In the genomic region with DNA sequence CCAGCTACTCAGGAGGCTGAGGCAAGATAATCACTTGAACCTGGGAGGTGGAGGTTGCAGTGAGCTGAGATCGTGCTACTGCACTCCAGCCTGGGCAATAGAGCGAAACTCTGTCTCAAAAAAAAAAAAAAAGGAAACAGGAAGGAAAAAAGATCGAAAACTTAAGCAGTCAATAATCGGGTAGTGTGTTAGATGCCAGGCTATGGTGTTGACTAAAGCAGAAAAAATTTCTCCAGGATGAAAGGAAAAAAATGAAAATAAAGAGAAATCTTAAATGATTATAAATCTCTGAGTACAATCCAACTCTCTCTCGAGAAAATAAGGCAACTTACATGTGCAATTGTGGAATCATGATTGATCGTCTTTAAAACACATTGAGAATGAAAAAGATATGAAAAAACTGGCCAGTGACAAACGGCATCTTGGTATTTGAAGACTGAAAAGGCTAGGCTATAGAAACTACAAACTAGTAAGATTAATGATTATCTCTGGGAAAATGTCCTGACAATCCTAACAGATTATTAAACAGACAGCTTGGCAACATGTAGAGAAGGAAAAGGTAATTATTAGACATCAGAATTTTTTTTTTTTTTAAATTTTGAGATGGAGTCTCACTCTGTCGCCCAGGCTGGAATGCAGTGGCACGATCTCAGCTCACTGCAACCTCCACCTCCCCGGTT, we compare ENCODE assay signal across 24 cellular contexts.
"Had no signal": no experiment of that assay in that cellular context is flagged by ENCODE, and none has a peak within 500 bp of the region (broad histone marks: within the 10 kb centered on the region; RNA-seq: fewer than 3 reads in every experiment).

No MANE protein-coding gene starts in this region.

- H3K27ac Mint-ChIP-seq: naive B cell; stimulated activated naive B cell treated with anti-CD40 and anti-IgM and Interleukin-4, amounts not matched to agents 10 μg/mL and 1 μg/mL and 100 μg/mL, for 72 hours; stimulated activated naive CD8-positive, alpha-beta T cell treated with anti-CD3 and anti-CD28 coated beads, Interleukin-15, amount 100 ng/mL, for 72 hours had no signal

- H3K27me3 ChIP-seq: testis had no signal

- ATAC-seq: esophagus mucosa; heart right ventricle; left colon; left ventricle myocardium superior; psoas muscle; sciatic nerve; stimulated activated naive B cell treated with anti-CD40 and anti-IgM and Interleukin-4, amounts not matched to agents 10 μg/mL and 1 μg/mL and 100 μg/mL, for 72 hours; stimulated activated naive CD8-positive, alpha-beta T cell treated with anti-CD3 and anti-CD28 coated beads, Interleukin-15, amount 100 ng/mL, for 72 hours; upper lobe of right lung had no signal

- H3K36me3 ChIP-seq: heart right ventricle, neutrophil, spleen, tibial nerve, upper lobe of right lung had no signal

- DNase-seq: cerebellar nuclear complex; dorsolateral prefrontal cortex; effector CD8-positive, alpha-beta T cell; heart right ventricle; islet precursor cell; left colon; left ventricle myocardium superior; mesendoderm; naive B cell; psoas muscle; spleen; stimulated activated CD4-positive, alpha-beta T cell treated with anti-CD3 and anti-CD28 coated beads, Interleukin-15, amount 100 ng/mL, for 24 hours; stimulated activated CD4-positive, alpha-beta T cell treated with anti-CD3 and anti-CD28 coated beads, Interleukin-1b, Interleukin-23, amount 100 ng/mL, for 48 hours; stimulated activated CD4-positive, alpha-beta T cell treated with anti-CD3 and anti-CD28 coated beads, Interleukin-4, amount 100 ng/mL, for 4 hours; stimulated activated naive B cell treated with anti-CD40 and anti-IgM and Interleukin-4, amounts not matched to agents 10 μg/mL and 1 μg/mL and 100 μg/mL, for 72 hours; stimulated activated naive CD8-positive, alpha-beta T cell treated with anti-CD3 and anti-CD28 coated beads, Interleukin-15, amount 100 ng/mL, for 72 hours; testis; upper lobe of right lung had no signal

- H3K4me3 ChIP-seq: coronary artery, dorsolateral prefrontal cortex, heart right ventricle, lung, psoas muscle, spleen, testis, tibial nerve, upper lobe of right lung had no signal

- H3K36me3 Mint-ChIP-seq: naive B cell; stimulated activated naive B cell treated with anti-CD40 and anti-IgM and Interleukin-4, amounts not matched to agents 10 μg/mL and 1 μg/mL and 100 μg/mL, for 72 hours had no signal

- H3K4me1 Mint-ChIP-seq: naive B cell; stimulated activated naive B cell treated with anti-CD40 and anti-IgM and Interleukin-4, amounts not matched to agents 10 μg/mL and 1 μg/mL and 100 μg/mL, for 72 hours; stimulated activated naive CD8-positive, alpha-beta T cell treated with anti-CD3 and anti-CD28 coated beads, Interleukin-15, amount 100 ng/mL, for 72 hours had no signal

- H3K27ac ChIP-seq: coronary artery, dorsolateral prefrontal cortex, heart right ventricle, neutrophil, psoas muscle, spleen, testis, tibial nerve, upper lobe of right lung had no signal

- H3K9me3 Mint-ChIP-seq: stimulated activated naive B cell treated with anti-CD40 and anti-IgM and Interleukin-4, amounts not matched to agents 10 μg/mL and 1 μg/mL and 100 μg/mL, for 72 hours; stimulated activated naive CD8-positive, alpha-beta T cell treated with anti-CD3 and anti-CD28 coated beads, Interleukin-15, amount 100 ng/mL, for 72 hours had no signal

- H3K9me3 ChIP-seq: heart right ventricle, neutrophil, psoas muscle, spleen, testis, tibial nerve, upper lobe of right lung had no signal

- H3K4me1 ChIP-seq: heart right ventricle, psoas muscle, spleen, testis, tibial nerve, upper lobe of right lung had no signal

- H3K4me3 Mint-ChIP-seq: naive B cell; stimulated activated naive B cell treated with anti-CD40 and anti-IgM and Interleukin-4, amounts not matched to agents 10 μg/mL and 1 μg/mL and 100 μg/mL, for 72 hours; stimulated activated naive CD8-positive, alpha-beta T cell treated with anti-CD3 and anti-CD28 coated beads, Interleukin-15, amount 100 ng/mL, for 72 hours had no signal
